Comparison of ENCODE assay signal across 8 cellular contexts in genomic region chr15:63487076-63487757, GRCh38. TPM values are rescaled to one million over a fixed set of nuclear protein-coding genes. Genes with fewer than 3 reads are reported as not detected.
DNase-seq lines count a peak whose midpoint lies in the region; ATAC-seq and TF ChIP-seq lines count a peak whose summit lies in the region.

No MANE protein-coding gene starts in this region.

- TF ChIP-seq CTCF in SK-N-SH (IDR thresholded peaks at IDR 0.05) (peak; percentile 87), parathyroid adenoma (IDR thresholded peaks at IDR 0.05) (peak; percentile 72), upper lobe of left lung (IDR thresholded peaks at IDR 0.05) (peak; percentile 85 to 93 (median 87))

- TF ChIP-seq RAD21 in SK-N-SH (IDR thresholded peaks at IDR 0.05; ENCODE audit: low read length) = peak; percentile 75

- H3K4me2 ChIP-seq in SK-N-SH (no peak overlapping the region), parathyroid adenoma (ENCODE audit: low read length) (no peak overlapping the region)

- H3K79me2 ChIP-seq in SK-N-SH (ENCODE audit: insufficient read depth) (no peaks in the 10 kb centered on the region), parathyroid adenoma (no peaks in the 10 kb centered on the region)

- CTCF ChIA-PET in SK-N-SH (lab: Yijun Ruan, JAX) = interaction anchor here (0.6 to 3.4 kb wide), 41 partner anchors 10 to 577 kb away, joined by 3 to 36 read pairs (median 4); partner anchors contain the start of gene USP3

- H3K4me3 ChIP-seq in SK-N-SH (ENCODE audit: low read depth in 2 of 2, low read length in 1 of 2) = peak overlapping the region in 1 of 2 experiments; percentile 41; a peak in 1 of 4 replicates
- H3K4me3 ChIP-seq in parathyroid adenoma (ENCODE audit: low read depth, low read length) = no peak overlapping the region
- no peak overlapping the region for H3K4me3 ChIP-seq in upper lobe of left lung

- peaks cover 9% of the 10 kb centered on the region for H3F3A ChIP-seq in SK-N-SH (replicated peaks; ENCODE audit: insufficient read depth)

- POLR2A ChIA-PET in SK-N-SH (lab: Yijun Ruan, JAX) = interaction anchor here (1.6 kb wide), 1 partner anchor 11 kb away, joined by 3 read pairs; no protein-coding TSS in a partner anchor

- H3K36me3 ChIP-seq in SK-N-SH (replicated peaks in 1 of 2; ENCODE audit: control insufficient read depth in 1 of 2, insufficient read depth in 2 of 2, low read length in 1 of 2) (no peaks in the 10 kb centered on the region), parathyroid adenoma (ENCODE audit: control insufficient read depth, insufficient read depth, low read length) (no peaks in the 10 kb centered on the region), upper lobe of left lung (no peaks in the 10 kb centered on the region)

- DNase-seq in AG20443 (ENCODE audit: low spot score) (peak; percentile 91), HT1080 (ENCODE audit: low read depth) (peak; percentile 51), SK-N-SH (peak; percentile 86), foreskin melanocyte (peak; percentile 64), upper lobe of left lung (peak; percentile 91 to 95)
- DNase-seq in activated gamma-delta T cell treated with anti-CD3 and anti-CD28 coated beads, Interleukin-2, amount 50 U/mL, for 16 hours (ENCODE audit: low read depth) = peak; percentile 84

- H3K27ac ChIP-seq in SK-N-SH (ENCODE audit: low read depth in 2 of 2, low read length in 1 of 2) (no peak overlapping the region), parathyroid adenoma (no peak overlapping the region), upper lobe of left lung (peak overlapping the region in 3 of 4 donors; percentile 52 to 75 (median 60))

- H3K27me3 ChIP-seq in SK-N-SH (ENCODE audit: insufficient read depth) (no peaks in the 10 kb centered on the region), parathyroid adenoma (ENCODE audit: control insufficient read depth, insufficient read depth, low read length) (no peaks in the 10 kb centered on the region), upper lobe of left lung (no peaks in the 10 kb centered on the region)

- WGBS in SK-N-SH (ENCODE audit: low lambda C conversion rate) = 34% methylated on average over 16 of the region's 16 CpGs
- 19 to 24% methylated on average over 16 of the region's 16 CpGs for WGBS in upper lobe of left lung, 2 donors

- TF ChIP-seq POLR2A in upper lobe of left lung (IDR thresholded peaks at IDR 0.05) = no peak

- H3K9ac ChIP-seq in SK-N-SH (no peak overlapping the region), parathyroid adenoma (no peak overlapping the region)

- no peaks in the 10 kb centered on the region for H4K20me1 ChIP-seq in SK-N-SH (ENCODE audit: insufficient read depth)

- peak; percentile 15 for ATAC-seq in GM19023 (IDR thresholded peaks at IDR 0.05; ENCODE audit: unreplicated experiment)
- peak; percentile 91 to 93 for ATAC-seq in upper lobe of left lung (ENCODE audit: low FRiP score in 2 of 2)

- H3K4me1 ChIP-seq in SK-N-SH (ENCODE audit: control insufficient read depth in 1 of 2, insufficient read depth in 2 of 2, low read depth in 1 of 2, low read length in 1 of 2) (peaks cover 0 to 5% of the 10 kb centered on the region in 2 experiments; a peak in 1 of 4 replicates), parathyroid adenoma (no peaks in the 10 kb centered on the region), upper lobe of left lung (peaks cover 23 to 45% (median 32%) of the 10 kb centered on the region in 4 donors)

- no peaks in the 10 kb centered on the region for H3K9me2 ChIP-seq in SK-N-SH

- H2AFZ ChIP-seq in SK-N-SH (ENCODE audit: low read depth) = peak overlapping the region; percentile 66; the same call in 1 of the 2 replicates
- H2AFZ ChIP-seq in parathyroid adenoma = no peak overlapping the region

- TF ChIP-seq EP300 in SK-N-SH (IDR thresholded peaks at IDR 0.05; ENCODE audit: borderline replicate concordance in 1 of 2, low read depth in 1 of 2, low read length in 1 of 2) = no peak
- no peak for TF ChIP-seq EP300 in upper lobe of left lung (IDR thresholded peaks at IDR 0.05)

- H3K9me3 ChIP-seq in SK-N-SH (no peaks in the 10 kb centered on the region), parathyroid adenoma (ENCODE audit: control insufficient read depth, low read length) (no peaks in the 10 kb centered on the region), upper lobe of left lung (no peaks in the 10 kb centered on the region)

TF ChIP-seq in SK-N-SH, 30 proteins besides CTCF, POLR2A, EP300 and RAD21:
- TF ChIP-seq SIN3A (IDR thresholded peaks at IDR 0.05; ENCODE audit: borderline replicate concordance, low read depth, low read length) (no peak), CHD2 (IDR thresholded peaks at IDR 0.05; ENCODE audit: low read length, partially characterized antibody) (peak; percentile 12), REST (IDR thresholded peaks at IDR 0.05; ENCODE audit: low read depth, low read length) (no peak), SMC3 (IDR thresholded peaks at IDR 0.05; ENCODE audit: low read depth, low read length) (peak; percentile 63), TAF1 (IDR thresholded peaks at IDR 0.05; ENCODE audit: borderline replicate concordance, low read depth, low read length) (no peak), YY1 (IDR thresholded peaks at IDR 0.05; ENCODE audit: low read depth) (no peak)

RNA-seq across cellular contexts. Expression of gene USP3, which starts 17.2 kb away (rescaled TPM):
- 31.1 and 38.0 TPM in 2 replicates for total RNA-seq in HT1080 (2014; rRNA removed; shearing (Covaris generic))
- polyA plus RNA-seq in HT1080 (2015; cell fraction: cytosol; rRNA removed) = 33.9 and 50.6 TPM in 2 replicates
- polyA plus RNA-seq in HT1080 (2015; cell fraction: nucleus; rRNA removed) = 60.2 and 69.7 TPM in 2 replicates
- polyA plus RNA-seq in SK-N-SH (2012; rRNA removed) = 9.3 and 10.8 TPM in 2 replicates
- 9.3 and 9.6 TPM in 2 replicates for polyA plus RNA-seq in SK-N-SH (2012; cell fraction: cytosol; rRNA removed)
- 45.6 and 46.7 TPM in 2 replicates for polyA plus RNA-seq in SK-N-SH (2012; cell fraction: nucleus; rRNA removed)
- total RNA-seq in upper lobe of left lung = 10 to 100 TPM; 45.7 to 87.0 (median 63.8) TPM

Comparison
In these comparisons a context has a peak if more than half of its experiments do, and no peak if none do; other contexts are left out.
1. H3K27ac ChIP-seq: peak in upper lobe of left lung (3 of 4); none in SK-N-SH (0 of 2) and parathyroid adenoma (single experiment).
2. Peak in every context shown above with its lines, with median percentiles within 50 percentile points of each other: DNase-seq and CTCF ChIP-seq.